Comparison of ENCODE assay signal across 2 cellular contexts in the genomic region with DNA sequence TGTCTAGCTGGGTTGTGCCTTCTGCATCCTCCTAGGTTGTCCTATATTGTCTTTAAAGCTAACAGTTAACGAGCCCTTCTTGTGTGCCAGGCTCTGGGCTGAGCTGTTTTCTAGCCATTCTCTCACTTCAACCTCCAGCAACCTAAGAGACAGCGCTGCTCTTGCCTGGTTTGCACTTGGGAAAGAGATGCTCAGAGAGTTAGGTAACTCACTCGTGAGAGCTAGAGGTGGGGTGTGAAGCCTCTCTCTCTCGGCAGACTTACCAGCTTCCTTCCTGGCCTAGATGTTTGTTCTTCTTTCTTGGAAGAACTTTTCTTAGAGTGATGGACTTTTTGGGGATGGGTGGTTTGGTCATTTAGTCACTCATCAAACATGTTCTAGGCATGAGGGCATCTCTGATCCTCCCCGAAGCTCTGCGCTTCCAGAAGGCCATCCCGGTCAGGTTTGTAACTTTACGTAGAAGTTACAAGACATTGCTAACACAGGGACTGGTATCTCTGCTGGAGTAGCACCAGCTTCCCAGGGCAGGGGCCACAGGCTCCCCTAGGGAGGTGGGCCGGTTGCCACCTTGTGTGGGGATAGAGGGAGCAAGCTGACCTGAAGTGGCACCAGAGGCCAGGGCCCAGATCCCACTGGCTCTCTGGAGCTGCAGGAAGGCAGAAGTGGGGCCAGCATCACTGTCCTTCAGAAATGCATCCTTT.
TF ChIP-seq lines count a peak whose summit lies in the region.

No MANE protein-coding gene starts in this region.

TF ChIP-seq in endothelial cell of umbilical vein, 7 proteins besides CTCF, POLR2A, EP300 and RAD21:
- TF ChIP-seq EZH2 (IDR thresholded peaks at IDR 0.05; ENCODE audit: borderline replicate concordance, low read depth, low read length, severe bottlenecking) (no peak), GATA2 (IDR thresholded peaks at IDR 0.05; ENCODE audit: insufficient read depth, insufficient read length, low read depth, low read length) (no peak), MYC (IDR thresholded peaks at IDR 0.05; ENCODE audit: low read depth, low read length) (no peak), POLR2AphosphoS5 (IDR thresholded peaks at IDR 0.05; ENCODE audit: insufficient read depth, low read depth, low read length) (no peak), JUN (IDR thresholded peaks at IDR 0.05; ENCODE audit: borderline replicate concordance, insufficient read depth, insufficient read length, low read depth) (no peak), FOS (IDR thresholded peaks at IDR 0.05; ENCODE audit: borderline replicate concordance, insufficient read depth, low read length) (no peak)
- TF ChIP-seq, protein P1, sequence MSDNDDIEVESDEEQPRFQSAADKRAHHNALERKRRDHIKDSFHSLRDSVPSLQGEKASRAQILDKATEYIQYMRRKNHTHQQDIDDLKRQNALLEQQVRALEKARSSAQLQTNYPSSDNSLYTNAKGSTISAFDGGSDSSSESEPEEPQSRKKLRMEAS (IDR thresholded peaks at IDR 0.05; ENCODE audit: insufficient read depth, insufficient read length): no peak

TF ChIP-seq in GM12891, 5 proteins besides CTCF, POLR2A, EP300 and RAD21:
- TF ChIP-seq POLR2AphosphoS5 (IDR thresholded peaks at IDR 0.05; ENCODE audit: low read depth, low read length): no peak
- no peak for TF ChIP-seq POU2F2 (IDR thresholded peaks at IDR 0.05; ENCODE audit: low read depth, low read length)
- no peak for TF ChIP-seq SPI1 (IDR thresholded peaks at IDR 0.05; ENCODE audit: low read depth, low read length)
- TF ChIP-seq PAX5 (IDR thresholded peaks at IDR 0.05; ENCODE audit: insufficient read depth, low read length, severe bottlenecking): no peak
- no peak for TF ChIP-seq TAF1 (IDR thresholded peaks at IDR 0.05; ENCODE audit: low read depth, low read length)
